In the genomic region with DNA sequence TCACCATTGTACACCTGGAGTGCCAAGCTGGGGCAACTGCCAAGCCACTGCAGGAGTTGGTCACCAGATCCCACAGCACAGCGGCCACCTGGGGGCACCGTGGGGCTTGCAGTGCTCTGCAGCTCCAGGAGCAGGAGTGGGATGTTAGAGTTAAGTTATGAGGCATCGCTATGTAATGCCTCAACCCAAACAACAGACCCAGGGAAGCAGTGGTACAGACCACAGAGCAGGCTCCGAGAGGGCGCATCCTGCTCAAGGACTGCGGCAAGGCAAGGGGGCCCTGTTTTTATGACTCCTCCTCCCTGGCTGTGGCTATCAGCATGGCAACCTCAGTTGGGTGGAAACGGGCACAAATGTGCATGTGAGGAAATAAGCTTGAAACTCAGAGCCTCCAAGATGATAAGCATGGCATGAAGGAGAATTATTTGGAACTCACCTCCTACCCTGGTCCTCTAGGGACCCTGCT, we compare ENCODE assay signal across 8 cellular contexts.
DNase-seq lines count a peak whose midpoint lies in the region; ATAC-seq and TF ChIP-seq lines count a peak whose summit lies in the region.

No MANE protein-coding gene starts in this region.

- POLR2A ChIA-PET in WTC11 (lab: Charles Lee): interaction anchor here (1.1 kb wide), 1 partner anchor 189 kb away, joined by 4 read pairs; a partner anchor contains a TSS

- no peaks in the 10 kb centered on the region for H3K4me1 Mint-ChIP-seq in WTC11
- H3K4me1 Mint-ChIP-seq in immature natural killer cell: peaks cover 38 to 47% of the 10 kb centered on the region in 2 donors

- H3K9me3 Mint-ChIP-seq in WTC11 (no peaks in the 10 kb centered on the region), immature natural killer cell (no peaks in the 10 kb centered on the region)

- CTCF ChIA-PET in WTC11 (lab: Charles Lee): interaction anchor here (0.6 to 4.7 kb wide), 21 partner anchors 9 to 340 kb away, joined by 3 to 42 read pairs (median 4); a partner anchor contains a TSS

- H3K27me3 Mint-ChIP-seq in WTC11 (ENCODE audit: low read depth) (no peaks in the 10 kb centered on the region; the same call in 1 of the 2 replicates), immature natural killer cell (ENCODE audit: low read depth in 3 of 3) (peaks cover 0 to 1% (median 0%) of the 10 kb centered on the region in 3 donors)

- ATAC-seq in WTC11 (peak; percentile 91), HG03439 (IDR thresholded peaks at IDR 0.05; ENCODE audit: unreplicated experiment) (no peak), GM21423 (IDR thresholded peaks at IDR 0.05; ENCODE audit: unreplicated experiment) (no peak)

- H3K36me3 Mint-ChIP-seq in WTC11 (no peaks in the 10 kb centered on the region), immature natural killer cell (no peaks in the 10 kb centered on the region)

- TF ChIP-seq CTCF in GM12875 (IDR thresholded peaks at IDR 0.05; ENCODE audit: borderline replicate concordance, insufficient read depth, low read depth, low read length) (peak; percentile 48), WTC11 (IDR thresholded peaks at IDR 0.05) (no peak)

- no peak overlapping the region for H3K4me3 Mint-ChIP-seq in WTC11
- H3K4me3 Mint-ChIP-seq in immature natural killer cell: peak overlapping the region; percentile 52 to 74 (median 64)

- H3K27ac Mint-ChIP-seq in WTC11: no peak overlapping the region
- H3K27ac Mint-ChIP-seq in immature natural killer cell: peak overlapping the region; percentile 56 to 90 (median 88)

- H3K4me3 ChIP-seq in GM12875 (ENCODE audit: low read depth, low read length): no peak overlapping the region

- DNase-seq in NCI-H187 treated with DMSO at 0.1 percent for 48 hours (lab: John Stamatoyannopoulos, UW) (peak; percentile 52), WTC11 (ENCODE audit: low spot score) (peak; percentile 74), brain pericyte (ENCODE audit: low read depth, low spot score) (peak; percentile 43), immature natural killer cell (peak; percentile 70 to 80 (median 80))
- DNase-seq in stimulated activated CD4-positive, alpha-beta T cell treated with anti-CD3 and anti-CD28 coated beads, Interleukin-12 subunit alpha, Interleukin-12 subunit beta, amount 100 ng/mL, for 24 hours (ENCODE audit: low read depth in 2 of 2): peak; percentile 53 to 60

TF ChIP-seq in WTC11, 78 proteins besides CTCF, POLR2A, EP300 and RAD21:
- no peak for TF ChIP-seq MYBL2 (CRISPR knock-in tag; IDR thresholded peaks at IDR 0.05)
- TF ChIP-seq, protein P1, sequence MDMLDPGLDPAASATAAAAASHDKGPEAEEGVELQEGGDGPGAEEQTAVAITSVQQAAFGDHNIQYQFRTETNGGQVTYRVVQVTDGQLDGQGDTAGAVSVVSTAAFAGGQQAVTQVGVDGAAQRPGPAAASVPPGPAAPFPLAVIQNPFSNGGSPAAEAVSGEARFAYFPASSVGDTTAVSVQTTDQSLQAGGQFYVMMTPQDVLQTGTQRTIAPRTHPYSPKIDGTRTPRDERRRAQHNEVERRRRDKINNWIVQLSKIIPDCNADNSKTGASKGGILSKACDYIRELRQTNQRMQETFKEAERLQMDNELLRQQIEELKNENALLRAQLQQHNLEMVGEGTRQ (CRISPR knock-in tag; IDR thresholded peaks at IDR 0.05): no peak
TF ChIP-seq in WTC11: peak in this region for 0.
